In the genomic region with DNA sequence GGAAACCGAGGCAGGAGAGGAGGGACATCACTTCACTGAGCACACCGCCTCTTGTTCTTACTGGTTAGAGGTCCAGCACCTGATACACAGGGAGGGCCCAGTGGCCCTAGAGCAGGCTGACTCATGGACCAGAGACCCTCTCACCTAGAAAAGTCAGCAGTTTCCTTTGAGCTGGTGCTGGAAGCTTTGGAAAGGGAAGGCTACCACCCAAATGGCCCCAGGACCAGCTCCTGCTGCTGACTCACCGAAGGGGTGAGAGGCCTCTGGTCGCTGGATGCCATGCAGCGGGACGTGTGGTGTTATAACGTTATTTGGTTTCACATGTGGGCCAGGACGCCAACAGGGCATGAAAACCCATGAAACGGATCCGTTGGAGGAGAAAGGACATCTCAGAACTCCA, we compare ENCODE assay signal across 26 cellular contexts. TPM values are rescaled to one million over a fixed set of nuclear protein-coding genes. Genes with fewer than 3 reads are reported as not detected.
DNase-seq lines count a peak whose midpoint lies in the region; ATAC-seq and TF ChIP-seq lines count a peak whose summit lies in the region.
"Had no signal": no experiment of that assay in that cellular context is flagged by ENCODE, and none has a peak within 500 bp of the region (broad histone marks: within the 10 kb centered on the region; RNA-seq: fewer than 3 reads in every experiment).

No MANE protein-coding gene starts in this region.

- no peak overlapping the region for H3K27ac Mint-ChIP-seq in chondrocyte (ENCODE audit: unreplicated experiment)
- H3K27ac Mint-ChIP-seq: CD8-positive, alpha-beta T cell had no signal

- WGBS in sigmoid colon, 2 donors: 94 to 96% methylated on average over 10 of the region's 10 CpGs

- H3K36me3 ChIP-seq in right atrium auricular region (peaks cover 63% of the 10 kb centered on the region), RWPE2 (ENCODE audit: low read depth) (peaks cover 39% of the 10 kb centered on the region), sigmoid colon (peaks cover 9 to 69% (median 35%) of the 10 kb centered on the region in 4 donors)

- H3K4me1 ChIP-seq in right atrium auricular region (peaks cover 0 to 17% of the 10 kb centered on the region in 2 donors), RWPE2 (ENCODE audit: insufficient read depth, poor library complexity, severe bottlenecking) (peaks cover 4% of the 10 kb centered on the region), sigmoid colon (peaks cover 0 to 24% (median 14%) of the 10 kb centered on the region in 4 donors)

- H3K27ac ChIP-seq in right atrium auricular region (no peak overlapping the region), RWPE2 (ENCODE audit: poor library complexity, severe bottlenecking) (no peak overlapping the region), sigmoid colon (no peak overlapping the region)
- H3K27ac ChIP-seq: A549, HL-60, PC-9 had no signal

- H3K4me1 Mint-ChIP-seq in chondrocyte (ENCODE audit: low read depth): peaks cover 18% of the 10 kb centered on the region

- ATAC-seq in RWPE2 (ENCODE audit: low read depth): no peak
- ATAC-seq in GM18511 (IDR thresholded peaks at IDR 0.05; ENCODE audit: unreplicated experiment): no peak
- ATAC-seq: A549; CD8-positive, alpha-beta T cell; HCT116 had no signal

- no peaks in the 10 kb centered on the region for H3K9me3 ChIP-seq in right atrium auricular region
- H3K9me3 ChIP-seq in RWPE2 (ENCODE audit: severe bottlenecking): no peaks in the 10 kb centered on the region
- no peaks in the 10 kb centered on the region for H3K9me3 ChIP-seq in sigmoid colon
- H3K9me3 ChIP-seq: A549, Caco-2 had no signal

- no peaks in the 10 kb centered on the region for H3K9me3 Mint-ChIP-seq in chondrocyte (ENCODE audit: low read depth)
- H3K9me3 Mint-ChIP-seq: CD8-positive, alpha-beta T cell had no signal

- no peaks in the 10 kb centered on the region for H3K27me3 ChIP-seq in right atrium auricular region
- H3K27me3 ChIP-seq in RWPE2 (ENCODE audit: insufficient read depth, poor library complexity, severe bottlenecking): no peaks in the 10 kb centered on the region
- H3K27me3 ChIP-seq in sigmoid colon: no peaks in the 10 kb centered on the region

- TF ChIP-seq EP300 in sigmoid colon (IDR thresholded peaks at IDR 0.05): no peak

- intact Hi-C loops in cardiac septum (cut with DNase I) (no loop called here), sigmoid colon (cut with DNase I) (no loop called here)

- H3K4me3 Mint-ChIP-seq in chondrocyte (ENCODE audit: unreplicated experiment): no peak overlapping the region
- H3K4me3 Mint-ChIP-seq: CD8-positive, alpha-beta T cell had no signal

- TF ChIP-seq CTCF in right atrium auricular region (IDR thresholded peaks at IDR 0.05) (no peak), RWPE2 (IDR thresholded peaks at IDR 0.05; ENCODE audit: poor library complexity, severe bottlenecking) (no peak), chondrocyte (IDR thresholded peaks at IDR 0.05) (no peak), sigmoid colon (IDR thresholded peaks at IDR 0.05) (no peak)

- H3K4me3 ChIP-seq in right atrium auricular region (no peak overlapping the region), RWPE2 (ENCODE audit: severe bottlenecking) (no peak overlapping the region), sigmoid colon (no peak overlapping the region)
- H3K4me3 ChIP-seq: A549, PC-9 had no signal

- TF ChIP-seq POLR2A in sigmoid colon (IDR thresholded peaks at IDR 0.05): no peak

- no peaks in the 10 kb centered on the region for H3K27me3 Mint-ChIP-seq in chondrocyte (ENCODE audit: low read depth)

- DNase-seq in cardiac septum (ENCODE audit: low spot score) (peak; percentile 38), right atrium auricular region (ENCODE audit: low spot score) (no peak), RWPE2 (ENCODE audit: low spot score) (peak; percentile 19), chondrocyte (ENCODE audit: low spot score) (peak; percentile 14), sigmoid colon (peak; percentile 40)
- DNase-seq in stimulated activated naive CD4-positive, alpha-beta T cell (lab: John Stamatoyannopoulos, UW): no peak
- DNase-seq: AML-193, C1 segment of cervical spinal cord, Caco-2, DMS 273 treated with DMSO at 0.1 percent for 48 hours, DMS79, EL, GF-D8, NCI-H1092, NCI-H1417 treated with DMSO at 0.1 percent for 48 hours, NCI-H1694 treated with DMSO at 0.1 percent for 48 hours, NCI-H2081, NCI-H2227 treated with DMSO at 0.1 percent for 48 hours, NCI-H526 treated with DMSO at 0.1 percent for 48 hours, PC-9, SHP77 treated with DMSO at 0.1 percent for 48 hours had no signal

- H3K36me3 Mint-ChIP-seq in chondrocyte (ENCODE audit: low read depth): peaks cover 31% of the 10 kb centered on the region

RNA-seq across cellular contexts. Expression of a gene that starts 3.8 kb away (rescaled TPM):
- 22.0 TPM for total RNA-seq in cardiac septum
- total RNA-seq in right atrium auricular region: 10 to 100 TPM; 18.0 to 18.8 TPM
- 38.8 to 47.5 TPM (median 41.4 TPM) in 3 replicates for total RNA-seq in chondrocyte
- 10 to 100 TPM; 24.6 to 72.0 (median 38.3) TPM for total RNA-seq in sigmoid colon
- 100 to 1,000 TPM in 1 of 3 donors, 10 to 100 TPM in 2; 31.8 to 136 (median 42.5) TPM for polyA plus RNA-seq in sigmoid colon

RNA-seq across cellular contexts. Expression of a gene that starts 8.6 kb away (rescaled TPM):
- 31.2 TPM for total RNA-seq in cardiac septum
- total RNA-seq in right atrium auricular region: 10 to 100 TPM; 26.8 to 37.6 TPM
- total RNA-seq in chondrocyte: 44.4 to 58.7 TPM (median 57.5 TPM) in 3 replicates
- total RNA-seq in sigmoid colon: 1 to 10 TPM; 4.1 to 7.5 (median 5.3) TPM
- polyA plus RNA-seq in sigmoid colon: 10 to 100 TPM in 1 of 3 donors, 1 to 10 TPM in 2; 2.4 to 54.2 (median 8.8) TPM

Comparison
In these comparisons a context has a peak if more than half of its experiments do, and no peak if none do; other contexts are left out.
1. DNase-seq: peak in cardiac septum (single experiment), RWPE2 (single experiment), chondrocyte (single experiment) and sigmoid colon (single experiment); none in right atrium auricular region (single experiment) and stimulated activated naive CD4-positive, alpha-beta T cell (0 of 6).